In the genomic region with DNA sequence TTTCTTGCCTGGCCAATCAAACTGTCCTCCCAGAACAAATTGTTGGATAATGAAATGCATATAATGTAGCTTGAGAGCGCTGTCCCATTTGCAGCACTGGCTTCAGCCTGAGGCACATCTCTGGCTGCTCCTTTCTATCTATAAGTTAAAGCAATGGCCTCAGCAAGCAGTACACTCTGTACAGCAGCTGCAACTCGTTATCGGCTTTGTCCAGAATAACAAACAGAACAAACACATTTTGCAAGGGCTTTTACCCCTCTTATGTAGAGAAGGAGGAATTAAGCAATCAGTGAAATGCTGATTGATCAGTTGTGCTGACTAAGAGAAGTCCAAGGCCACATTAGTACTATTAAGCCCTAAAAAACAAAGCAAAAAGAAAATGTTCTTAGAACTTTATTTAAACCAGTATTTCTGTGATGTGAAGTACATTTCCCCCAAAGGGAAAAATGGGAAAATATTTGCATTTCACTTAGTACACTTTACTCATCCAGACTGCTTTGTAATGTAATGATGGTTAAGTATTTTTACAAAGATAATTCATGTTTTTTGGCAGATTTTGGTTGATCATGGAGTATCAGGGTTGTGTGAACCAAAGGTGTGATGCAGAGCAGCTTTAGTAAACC, we compare ENCODE assay signal across 1 cellular context.
TF ChIP-seq lines count a peak whose summit lies in the region.

No MANE protein-coding gene starts in this region.

TF ChIP-seq in SK-N-SH, 30 proteins besides CTCF, POLR2A, EP300 and RAD21 (continued from another document):
- TF ChIP-seq, protein P1, sequence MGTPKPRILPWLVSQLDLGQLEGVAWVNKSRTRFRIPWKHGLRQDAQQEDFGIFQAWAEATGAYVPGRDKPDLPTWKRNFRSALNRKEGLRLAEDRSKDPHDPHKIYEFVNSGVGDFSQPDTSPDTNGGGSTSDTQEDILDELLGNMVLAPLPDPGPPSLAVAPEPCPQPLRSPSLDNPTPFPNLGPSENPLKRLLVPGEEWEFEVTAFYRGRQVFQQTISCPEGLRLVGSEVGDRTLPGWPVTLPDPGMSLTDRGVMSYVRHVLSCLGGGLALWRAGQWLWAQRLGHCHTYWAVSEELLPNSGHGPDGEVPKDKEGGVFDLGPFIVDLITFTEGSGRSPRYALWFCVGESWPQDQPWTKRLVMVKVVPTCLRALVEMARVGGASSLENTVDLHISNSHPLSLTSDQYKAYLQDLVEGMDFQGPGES (IDR thresholded peaks at IDR 0.05; ENCODE audit: low read depth, low read length) = no peak
- no peak for TF ChIP-seq MEF2A (IDR thresholded peaks at IDR 0.05; ENCODE audit: borderline replicate concordance, low read depth)
- peak; percentile 53 for TF ChIP-seq GATA2 (CRISPR knock-in tag; IDR thresholded peaks at IDR 0.05)
- TF ChIP-seq, protein P2, sequence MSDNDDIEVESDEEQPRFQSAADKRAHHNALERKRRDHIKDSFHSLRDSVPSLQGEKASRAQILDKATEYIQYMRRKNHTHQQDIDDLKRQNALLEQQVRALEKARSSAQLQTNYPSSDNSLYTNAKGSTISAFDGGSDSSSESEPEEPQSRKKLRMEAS (IDR thresholded peaks at IDR 0.05; ENCODE audit: low read depth) = no peak
- TF ChIP-seq RCOR1 (IDR thresholded peaks at IDR 0.05; ENCODE audit: low read length) = peak; percentile 62
- TF ChIP-seq, protein P3, sequence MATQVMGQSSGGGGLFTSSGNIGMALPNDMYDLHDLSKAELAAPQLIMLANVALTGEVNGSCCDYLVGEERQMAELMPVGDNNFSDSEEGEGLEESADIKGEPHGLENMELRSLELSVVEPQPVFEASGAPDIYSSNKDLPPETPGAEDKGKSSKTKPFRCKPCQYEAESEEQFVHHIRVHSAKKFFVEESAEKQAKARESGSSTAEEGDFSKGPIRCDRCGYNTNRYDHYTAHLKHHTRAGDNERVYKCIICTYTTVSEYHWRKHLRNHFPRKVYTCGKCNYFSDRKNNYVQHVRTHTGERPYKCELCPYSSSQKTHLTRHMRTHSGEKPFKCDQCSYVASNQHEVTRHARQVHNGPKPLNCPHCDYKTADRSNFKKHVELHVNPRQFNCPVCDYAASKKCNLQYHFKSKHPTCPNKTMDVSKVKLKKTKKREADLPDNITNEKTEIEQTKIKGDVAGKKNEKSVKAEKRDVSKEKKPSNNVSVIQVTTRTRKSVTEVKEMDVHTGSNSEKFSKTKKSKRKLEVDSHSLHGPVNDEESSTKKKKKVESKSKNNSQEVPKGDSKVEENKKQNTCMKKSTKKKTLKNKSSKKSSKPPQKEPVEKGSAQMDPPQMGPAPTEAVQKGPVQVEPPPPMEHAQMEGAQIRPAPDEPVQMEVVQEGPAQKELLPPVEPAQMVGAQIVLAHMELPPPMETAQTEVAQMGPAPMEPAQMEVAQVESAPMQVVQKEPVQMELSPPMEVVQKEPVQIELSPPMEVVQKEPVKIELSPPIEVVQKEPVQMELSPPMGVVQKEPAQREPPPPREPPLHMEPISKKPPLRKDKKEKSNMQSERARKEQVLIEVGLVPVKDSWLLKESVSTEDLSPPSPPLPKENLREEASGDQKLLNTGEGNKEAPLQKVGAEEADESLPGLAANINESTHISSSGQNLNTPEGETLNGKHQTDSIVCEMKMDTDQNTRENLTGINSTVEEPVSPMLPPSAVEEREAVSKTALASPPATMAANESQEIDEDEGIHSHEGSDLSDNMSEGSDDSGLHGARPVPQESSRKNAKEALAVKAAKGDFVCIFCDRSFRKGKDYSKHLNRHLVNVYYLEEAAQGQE (IDR thresholded peaks at IDR 0.05; ENCODE audit: low read depth, low read length) = no peak
- TF ChIP-seq GABPA (IDR thresholded peaks at IDR 0.05; ENCODE audit: low read depth) = no peak
- TF ChIP-seq, protein P4, sequence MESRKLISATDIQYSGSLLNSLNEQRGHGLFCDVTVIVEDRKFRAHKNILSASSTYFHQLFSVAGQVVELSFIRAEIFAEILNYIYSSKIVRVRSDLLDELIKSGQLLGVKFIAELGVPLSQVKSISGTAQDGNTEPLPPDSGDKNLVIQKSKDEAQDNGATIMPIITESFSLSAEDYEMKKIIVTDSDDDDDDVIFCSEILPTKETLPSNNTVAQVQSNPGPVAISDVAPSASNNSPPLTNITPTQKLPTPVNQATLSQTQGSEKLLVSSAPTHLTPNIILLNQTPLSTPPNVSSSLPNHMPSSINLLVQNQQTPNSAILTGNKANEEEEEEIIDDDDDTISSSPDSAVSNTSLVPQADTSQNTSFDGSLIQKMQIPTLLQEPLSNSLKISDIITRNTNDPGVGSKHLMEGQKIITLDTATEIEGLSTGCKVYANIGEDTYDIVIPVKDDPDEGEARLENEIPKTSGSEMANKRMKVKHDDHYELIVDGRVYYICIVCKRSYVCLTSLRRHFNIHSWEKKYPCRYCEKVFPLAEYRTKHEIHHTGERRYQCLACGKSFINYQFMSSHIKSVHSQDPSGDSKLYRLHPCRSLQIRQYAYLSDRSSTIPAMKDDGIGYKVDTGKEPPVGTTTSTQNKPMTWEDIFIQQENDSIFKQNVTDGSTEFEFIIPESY (IDR thresholded peaks at IDR 0.05; ENCODE audit: borderline replicate concordance, low read depth) = no peak
